ENCODE assay signal across 9 cellular contexts in the genomic region with DNA sequence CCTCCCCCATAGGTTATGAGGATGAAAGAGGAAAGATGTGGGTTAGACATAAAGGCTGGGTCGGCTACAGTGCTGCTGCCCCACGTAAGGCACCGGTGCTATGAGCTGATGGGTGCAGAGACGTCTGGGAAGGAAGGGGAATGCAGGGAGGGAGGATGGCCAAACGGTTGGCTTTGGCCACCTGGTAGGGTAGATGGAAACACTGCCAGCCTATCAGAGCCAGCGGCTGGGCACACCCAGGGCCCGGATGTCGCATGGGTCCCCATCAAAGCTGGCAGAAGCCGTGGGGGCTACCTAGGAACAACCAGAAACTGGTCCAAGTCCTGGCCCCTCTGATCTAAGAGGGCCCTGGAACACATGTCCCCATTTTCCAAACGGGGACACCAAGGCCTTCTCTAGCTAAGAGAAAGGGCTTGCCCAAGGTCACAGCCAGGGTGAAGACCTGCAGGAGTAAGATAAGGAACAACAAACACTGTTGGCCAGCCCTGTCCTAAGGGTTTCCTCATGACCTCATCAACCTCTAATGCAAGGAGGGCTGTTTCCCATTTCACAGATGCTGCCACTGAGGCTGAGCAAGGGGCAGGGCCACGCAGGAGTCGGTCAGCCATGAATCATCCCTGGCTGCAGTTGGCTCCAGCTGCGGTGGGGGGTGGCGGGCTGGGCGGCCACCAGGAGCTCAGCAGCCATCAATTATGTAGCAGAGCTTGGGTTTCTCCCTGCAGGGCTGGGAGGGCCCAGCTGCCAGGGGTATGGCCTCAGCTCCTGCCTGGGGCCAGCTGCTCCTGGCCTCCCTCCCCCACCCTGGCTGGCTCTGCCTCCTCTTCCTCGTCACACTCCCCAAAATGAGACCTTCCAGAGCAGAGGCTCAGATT. TPM values are rescaled to one million over a fixed set of nuclear protein-coding genes. Genes with fewer than 3 reads are reported as not detected.
DNase-seq lines count a peak whose midpoint lies in the region; ATAC-seq and TF ChIP-seq lines count a peak whose summit lies in the region.
"Had no signal": no experiment of that assay in that cellular context is flagged by ENCODE, and none has a peak within 500 bp of the region (broad histone marks: within the 10 kb centered on the region; RNA-seq: fewer than 3 reads in every experiment).

No MANE protein-coding gene starts in this region.

- H3K4me1 Mint-ChIP-seq in WTC11, result peaks cover 23% of the 10 kb centered on the region

- peak overlapping the region; percentile 86 for H3K27ac Mint-ChIP-seq in WTC11

- ATAC-seq in WTC11 (no peak), right cardiac atrium (peak in 1 of 2 donors; percentile 5), HG03469 (IDR thresholded peaks at IDR 0.05; ENCODE audit: unreplicated experiment) (no peak), HG02973 (IDR thresholded peaks at IDR 0.05; ENCODE audit: unreplicated experiment) (no peak)

- POLR2A ChIA-PET in WTC11 (lab: Charles Lee), result interaction anchor here (0.5 kb wide), 1 partner anchor 216 kb away, joined by 3 read pairs; no protein-coding TSS in a partner anchor

- no peaks in the 10 kb centered on the region for H3K27me3 ChIP-seq in right cardiac atrium (ENCODE audit: control insufficient read depth, insufficient read depth)

- H3K9me3 Mint-ChIP-seq in WTC11, result no peaks in the 10 kb centered on the region
- H3K9me3 Mint-ChIP-seq: IgD-negative memory B cell had no signal

- 69% methylated on average over 16 of the region's 16 CpGs for WGBS in right cardiac atrium
- WGBS in urinary bladder, result 67% methylated on average over 16 of the region's 16 CpGs

- H3K36me3 ChIP-seq in urinary bladder (ENCODE audit: insufficient read depth), result no peaks in the 10 kb centered on the region

- CTCF ChIA-PET in WTC11 (lab: Charles Lee), result interaction anchor here (1.1 kb wide), 1 partner anchor 15 kb away, joined by 4 read pairs; no protein-coding TSS in a partner anchor

- peaks cover 3% of the 10 kb centered on the region for H3K4me1 ChIP-seq in right cardiac atrium (ENCODE audit: control insufficient read depth, insufficient read depth, low read length)
- no peaks in the 10 kb centered on the region for H3K4me1 ChIP-seq in urinary bladder (ENCODE audit: insufficient read depth)

- no peak overlapping the region for H3K4me3 Mint-ChIP-seq in WTC11

- H3K4me3 ChIP-seq in right cardiac atrium (ENCODE audit: low read length) (no peak overlapping the region), urinary bladder (ENCODE audit: low read depth, low read length) (no peak overlapping the region)

- no peak for TF ChIP-seq CTCF in WTC11 (IDR thresholded peaks at IDR 0.05)

- H3K27me3 Mint-ChIP-seq in WTC11 (ENCODE audit: low read depth), result no peaks in the 10 kb centered on the region
- H3K27me3 Mint-ChIP-seq: IgD-negative memory B cell had no signal

- peak; percentile 22 for DNase-seq in NCI-H2029 (lab: John Stamatoyannopoulos, UW)
- no peak for DNase-seq in NCI-H2029 treated with DMSO at 0.1 percent for 48 hours (lab: John Stamatoyannopoulos, UW)
- no peak for DNase-seq in WTC11 (ENCODE audit: low spot score)
- DNase-seq in right cardiac atrium, result peak; percentile 77 to 87 (median 82)
- DNase-seq in activated CD4-positive, CD25-positive, alpha-beta regulatory T cell treated with anti-CD3 and anti-CD28 coated beads, Interleukin-2, amount 50 U/mL, for 72 hours, result no peak

- H3K27ac ChIP-seq in right cardiac atrium (ENCODE audit: low read length) (no peak overlapping the region), urinary bladder (ENCODE audit: low read depth) (peak overlapping the region; percentile 31)

- H3K36me3 Mint-ChIP-seq in WTC11, result peaks cover 4% of the 10 kb centered on the region; the same call in 1 of the 2 replicates
- H3K36me3 Mint-ChIP-seq: IgD-negative memory B cell had no signal

- intact Hi-C loops in right cardiac atrium (cut with DNase I), result no loop called here

- H3K9me3 ChIP-seq in right cardiac atrium (ENCODE audit: control insufficient read depth, low read length), result no peaks in the 10 kb centered on the region

TF ChIP-seq in WTC11, 78 proteins besides CTCF, POLR2A, EP300 and RAD21:
- TF ChIP-seq, protein P1, sequence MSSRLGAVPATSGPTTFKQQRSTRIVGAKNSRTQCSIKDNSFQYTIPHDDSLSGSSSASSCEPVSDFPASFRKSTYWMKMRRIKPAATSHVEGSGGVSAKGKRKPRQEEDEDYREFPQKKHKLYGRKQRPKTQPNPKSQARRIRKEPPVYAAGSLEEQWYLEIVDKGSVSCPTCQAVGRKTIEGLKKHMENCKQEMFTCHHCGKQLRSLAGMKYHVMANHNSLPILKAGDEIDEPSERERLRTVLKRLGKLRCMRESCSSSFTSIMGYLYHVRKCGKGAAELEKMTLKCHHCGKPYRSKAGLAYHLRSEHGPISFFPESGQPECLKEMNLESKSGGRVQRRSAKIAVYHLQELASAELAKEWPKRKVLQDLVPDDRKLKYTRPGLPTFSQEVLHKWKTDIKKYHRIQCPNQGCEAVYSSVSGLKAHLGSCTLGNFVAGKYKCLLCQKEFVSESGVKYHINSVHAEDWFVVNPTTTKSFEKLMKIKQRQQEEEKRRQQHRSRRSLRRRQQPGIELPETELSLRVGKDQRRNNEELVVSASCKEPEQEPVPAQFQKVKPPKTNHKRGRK (CRISPR knock-in tag; IDR thresholded peaks at IDR 0.05; ENCODE audit: borderline replicate concordance), result no peak
- TF ChIP-seq AR (CRISPR knock-in tag; IDR thresholded peaks at IDR 0.05) (no peak), PRRX2 (CRISPR knock-in tag; IDR thresholded peaks at IDR 0.05) (no peak), E2F1 (CRISPR knock-in tag; IDR thresholded peaks at IDR 0.05) (no peak)
TF ChIP-seq in WTC11: peak in this region for 0.

RNA-seq across cellular contexts. Expression of gene SH3GLB2, which starts 4.9 kb away (rescaled TPM):
- total RNA-seq in WTC11 (2021) (59.7 to 65.7 TPM (median 62.9 TPM) in 3 replicates), right cardiac atrium (10 to 100 TPM; 36.1 to 47.4 (median 40.2) TPM), urinary bladder (49.6 TPM)
- polyA plus RNA-seq in right cardiac atrium (45.1 TPM), urinary bladder (119 TPM)

RNA-seq across cellular contexts. Expression of gene MIGA2, which starts 13.2 kb away (rescaled TPM):
- total RNA-seq in WTC11 (2021) (39.9 to 61.7 TPM (median 48.0 TPM) in 3 replicates), right cardiac atrium (10 to 100 TPM; 30.3 to 40.7 (median 36.2) TPM), urinary bladder (16.4 TPM)
- polyA plus RNA-seq in right cardiac atrium (35.8 TPM), urinary bladder (34.5 TPM)

RNA-seq across cellular contexts. Expression of gene DOLPP1, which starts 57.6 kb away (rescaled TPM):
- total RNA-seq in WTC11 (2021), result 30.4 to 35.6 TPM (median 32.7 TPM) in 3 replicates
- total RNA-seq in right cardiac atrium, result 1 to 10 TPM; 6.3 to 7.3 (median 6.8) TPM
- 3.3 TPM for polyA plus RNA-seq in right cardiac atrium
- total RNA-seq in urinary bladder, result 9.0 TPM
- 10.5 TPM for polyA plus RNA-seq in urinary bladder

Comparison
In these comparisons a context has a peak if more than half of its experiments do, and no peak if none do; other contexts are left out.
1. DNase-seq: peak in NCI-H2029 (single experiment) and right cardiac atrium (3 of 3); none in NCI-H2029 treated with DMSO at 0.1 percent for 48 hours (single experiment), WTC11 (single experiment) and activated CD4-positive, CD25-positive, alpha-beta regulatory T cell treated with anti-CD3 and anti-CD28 coated beads, Interleukin-2, amount 50 U/mL, for 72 hours (single experiment).